ENCODE assay signal across 26 cellular contexts in the genomic region with DNA sequence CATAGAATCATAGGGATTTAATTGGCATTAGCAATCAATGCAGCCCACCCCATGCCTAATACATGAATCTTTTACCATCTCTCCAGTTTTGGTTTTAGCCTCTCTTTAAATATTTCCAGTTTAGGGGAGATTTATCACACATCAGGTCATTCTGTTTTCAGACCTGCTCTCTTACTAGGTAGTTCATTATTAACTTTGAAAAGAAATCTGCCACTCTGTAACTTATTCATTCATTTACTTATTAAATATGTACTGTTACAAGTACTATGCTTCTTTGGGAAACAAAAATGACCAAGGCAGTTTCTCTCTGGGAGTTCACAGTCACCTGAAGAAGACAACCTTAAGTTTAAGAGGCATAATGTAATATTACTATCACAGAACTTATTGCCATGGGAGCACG.
A peak's percentile ranks its signal among the peaks of the same experiment; 100 is the strongest.
DNase-seq lines count a peak whose midpoint lies in the region; ATAC-seq and TF ChIP-seq lines count a peak whose summit lies in the region.
"Had no signal": no experiment of that assay in that cellular context is flagged by ENCODE, and none has a peak within 500 bp of the region (broad histone marks: within the 10 kb centered on the region; RNA-seq: fewer than 3 reads in every experiment).

No MANE protein-coding gene starts in this region.

- no peak overlapping the region for H3K4me3 ChIP-seq in A673 (ENCODE audit: low read depth, low read length, poor library complexity, severe bottlenecking)
- H3K4me3 ChIP-seq: lung, right atrium auricular region, tibial nerve had no signal

- H3K4me1 Mint-ChIP-seq in natural killer cell = peaks cover 0 to 4% of the 10 kb centered on the region in 2 donors
- no peaks in the 10 kb centered on the region for H3K4me1 Mint-ChIP-seq in natural killer cell treated with Interleukin-12 subunit alpha and Interleukin-12 subunit beta and Interleukin-15 and Interleukin-18, amount 100 ng/mL, for 72 hours (ENCODE audit: low read depth in 2 of 2)
- peaks cover 2% of the 10 kb centered on the region for H3K4me1 Mint-ChIP-seq in chondrocyte (ENCODE audit: low read depth)
- H3K4me1 Mint-ChIP-seq: neural crest cell, T-cell had no signal

- no peaks in the 10 kb centered on the region for H3K27me3 ChIP-seq in A673 (replicated peaks; ENCODE audit: insufficient read depth, low read depth, low read length, poor library complexity)
- H3K27me3 ChIP-seq: right atrium auricular region had no signal

- H3K4me3 Mint-ChIP-seq in natural killer cell (no peak overlapping the region), chondrocyte (ENCODE audit: unreplicated experiment) (no peak overlapping the region)
- H3K4me3 Mint-ChIP-seq in natural killer cell treated with Interleukin-12 subunit alpha and Interleukin-12 subunit beta and Interleukin-15 and Interleukin-18, amount 100 ng/mL, for 72 hours = no peak overlapping the region
- H3K4me3 Mint-ChIP-seq: activated CD4-positive, alpha-beta memory T cell treated with anti-CD3 and anti-CD28 coated beads, Interleukin-2, amount 10 ng/mL, durations not matched to agents 7 days and 5 days; CD4-positive, alpha-beta memory T cell; neural crest cell; T-cell had no signal

- DNase-seq in natural killer cell (no peak), chondrocyte (ENCODE audit: low spot score) (no peak), renal cortical epithelial cell (ENCODE audit: low read depth) (peak; percentile 79), cortex of kidney (lab: John Stamatoyannopoulos, UW) (no peak), A673 (ENCODE audit: low spot score) (no peak)
- DNase-seq in natural killer cell treated with Interleukin-12 subunit alpha and Interleukin-12 subunit beta and Interleukin-15 and Interleukin-18, amount 100 ng/mL, for 72 hours (ENCODE audit: low spot score) = no peak
- no peak for DNase-seq in central memory CD4-positive, alpha-beta T cell
- DNase-seq: 8988T; activated CD4-positive, alpha-beta memory T cell treated with anti-CD3 and anti-CD28 coated beads, Interleukin-2, amount 10 ng/mL, durations not matched to agents 7 days and 5 days; activated CD4-positive, alpha-beta T cell treated with anti-CD3 and anti-CD28 coated beads for 1 hour; AML-193; CD4-positive, alpha-beta memory T cell; DMS153; NCI-H1417 treated with DMSO at 0.1 percent for 48 hours; NCI-H2081; NCI-H2227 treated with DMSO at 0.1 percent for 48 hours; NCI-H69; stimulated activated CD4-positive, alpha-beta T cell treated with anti-CD3 and anti-CD28 coated beads, Interleukin-2, amount 100 ng/mL, for 24 hours; T-cell had no signal

- no peaks in the 10 kb centered on the region for H3K36me3 Mint-ChIP-seq in natural killer cell
- peaks cover 23% of the 10 kb centered on the region for H3K36me3 Mint-ChIP-seq in natural killer cell treated with Interleukin-12 subunit alpha and Interleukin-12 subunit beta and Interleukin-15 and Interleukin-18, amount 100 ng/mL, for 72 hours
- peaks cover 27% of the 10 kb centered on the region for H3K36me3 Mint-ChIP-seq in chondrocyte (ENCODE audit: low read depth)

- CTCF ChIA-PET in A673 (lab: Charles Lee) = no interaction called here

- H3K36me3 ChIP-seq in A673 (ENCODE audit: insufficient read depth, low read length, poor library complexity, severe bottlenecking) = peaks cover 10% of the 10 kb centered on the region

- H3K4me1 ChIP-seq in A673 (ENCODE audit: insufficient read depth, low read length, poor library complexity, severe bottlenecking) = no peaks in the 10 kb centered on the region
- H3K4me1 ChIP-seq: parathyroid adenoma, right atrium auricular region, tibial nerve had no signal

- no peaks in the 10 kb centered on the region for H3K27me3 Mint-ChIP-seq in natural killer cell (ENCODE audit: low read depth in 2 of 2)
- no peaks in the 10 kb centered on the region for H3K27me3 Mint-ChIP-seq in natural killer cell treated with Interleukin-12 subunit alpha and Interleukin-12 subunit beta and Interleukin-15 and Interleukin-18, amount 100 ng/mL, for 72 hours
- H3K27me3 Mint-ChIP-seq in chondrocyte (ENCODE audit: low read depth) = no peaks in the 10 kb centered on the region
- H3K27me3 Mint-ChIP-seq: activated CD4-positive, alpha-beta memory T cell treated with anti-CD3 and anti-CD28 coated beads, Interleukin-2, amount 10 ng/mL, durations not matched to agents 7 days and 5 days; CD4-positive, alpha-beta memory T cell; T-cell had no signal

- no peak overlapping the region for H3K27ac ChIP-seq in A673 (ENCODE audit: low read depth, low read length, poor library complexity, severe bottlenecking)
- H3K27ac ChIP-seq: KMS-11, parathyroid adenoma, right atrium auricular region, tibial nerve had no signal

- intact Hi-C loops in natural killer cell (cut with micrococcal nuclease) = no loop called here
- intact Hi-C loops in A673 (cut with micrococcal nuclease; ENCODE audit: unreplicated experiment) = no loop called here

- H3K9me3 Mint-ChIP-seq in natural killer cell = no peaks in the 10 kb centered on the region
- H3K9me3 Mint-ChIP-seq in natural killer cell treated with Interleukin-12 subunit alpha and Interleukin-12 subunit beta and Interleukin-15 and Interleukin-18, amount 100 ng/mL, for 72 hours = no peaks in the 10 kb centered on the region
- H3K9me3 Mint-ChIP-seq in chondrocyte (ENCODE audit: low read depth) = no peaks in the 10 kb centered on the region
- H3K9me3 Mint-ChIP-seq: activated CD4-positive, alpha-beta memory T cell treated with anti-CD3 and anti-CD28 coated beads, Interleukin-2, amount 10 ng/mL, durations not matched to agents 7 days and 5 days; neural crest cell; T-cell had no signal

- ATAC-seq in natural killer cell = no peak
- no peak for ATAC-seq in natural killer cell treated with Interleukin-12 subunit alpha and Interleukin-12 subunit beta and Interleukin-15 and Interleukin-18, amount 100 ng/mL, for 72 hours
- ATAC-seq in HG03108 (IDR thresholded peaks at IDR 0.05; ENCODE audit: unreplicated experiment) = peak; percentile 70
- ATAC-seq: T-cell had no signal

- POLR2A ChIA-PET in A673 (lab: Charles Lee; ENCODE audit: low non-redundant PET) = no interaction called here

- H3K9me3 ChIP-seq in A673 (ENCODE audit: low read depth, low read length, poor library complexity, severe bottlenecking) = no peaks in the 10 kb centered on the region
- H3K9me3 ChIP-seq: right atrium auricular region, tibial nerve had no signal

- TF ChIP-seq CTCF in natural killer cell (IDR thresholded peaks at IDR 0.05) (no peak), chondrocyte (IDR thresholded peaks at IDR 0.05) (no peak), A673 (conservative IDR thresholded peaks at IDR 0.05; ENCODE audit: low read depth, low read length) (no peak)

- BruUV-seq in A673 (replicated peaks; lab: Mats Ljungman, UMichigan) = no TSS peak

- H3K27ac Mint-ChIP-seq in natural killer cell (peak overlapping the region; percentile 21 to 45), chondrocyte (ENCODE audit: unreplicated experiment) (peak overlapping the region; percentile 41)
- H3K27ac Mint-ChIP-seq in natural killer cell treated with Interleukin-12 subunit alpha and Interleukin-12 subunit beta and Interleukin-15 and Interleukin-18, amount 100 ng/mL, for 72 hours = no peak overlapping the region
- H3K27ac Mint-ChIP-seq: activated CD4-positive, alpha-beta memory T cell treated with anti-CD3 and anti-CD28 coated beads, Interleukin-2, amount 10 ng/mL, durations not matched to agents 7 days and 5 days had no signal

Comparison
In these comparisons a context has a peak if more than half of its experiments do, and no peak if none do; other contexts are left out.
1. H3K27ac Mint-ChIP-seq: peak in natural killer cell (2 of 2) and chondrocyte (single experiment); none in natural killer cell treated with Interleukin-12 subunit alpha and Interleukin-12 subunit beta and Interleukin-15 and Interleukin-18, amount 100 ng/mL, for 72 hours (0 of 2).